9 cellular contexts compared by ENCODE assay signal in genomic region chr4:99847362-99847976, GRCh38. TPM values are rescaled to one million over a fixed set of nuclear protein-coding genes. Genes with fewer than 3 reads are reported as not detected.
DNase-seq lines count a peak whose midpoint lies in the region; ATAC-seq and TF ChIP-seq lines count a peak whose summit lies in the region.
"Had no signal": no experiment of that assay in that cellular context is flagged by ENCODE, and none has a peak within 500 bp of the region (broad histone marks: within the 10 kb centered on the region; RNA-seq: fewer than 3 reads in every experiment).

No MANE protein-coding gene starts in this region.

- no peaks in the 10 kb centered on the region; the same call in 1 of the 2 replicates for H4K20me1 ChIP-seq in DOHH2 (ENCODE audit: control insufficient read depth, insufficient read depth, low read depth, low read length)

- peaks cover 60% of the 10 kb centered on the region for H3K4me1 ChIP-seq in DOHH2 (ENCODE audit: control insufficient read depth, low read length)

- H3K4me3 ChIP-seq in DOHH2 (ENCODE audit: low read length), result peak overlapping the region; percentile 55

- peaks cover 62% of the 10 kb centered on the region for H3K36me3 ChIP-seq in DOHH2 (ENCODE audit: control insufficient read depth, low read length)

- no peaks in the 10 kb centered on the region for H3K9me3 ChIP-seq in DOHH2 (ENCODE audit: control insufficient read depth, insufficient read depth, low read length)

- CTCF ChIA-PET in activated CD8-positive, alpha-beta T cell treated with anti-CD3 and anti-CD28 coated beads for 36 hours (lab: Charles Lee), result interaction anchor here (1.0 to 1.5 kb wide), 5 partner anchors 9 to 104 kb away, joined by 3 to 6 read pairs (median 5); no protein-coding TSS in a partner anchor

- no peak for TF ChIP-seq CTCF in DOHH2 (IDR thresholded peaks at IDR 0.05; ENCODE audit: low read depth, low read length, poor library complexity, severe bottlenecking)
- no peak for TF ChIP-seq CTCF in activated CD8-positive, alpha-beta T cell treated with anti-CD3 and anti-CD28 coated beads for 36 hours (IDR thresholded peaks at IDR 0.05)
- TF ChIP-seq CTCF in osteocyte (IDR thresholded peaks at IDR 0.05), result no peak

- DNase-seq in activated CD8-positive, alpha-beta T cell treated with anti-CD3 and anti-CD28 coated beads for 36 hours, result peak; percentile 46
- DNase-seq in GM19238 (ENCODE audit: insufficient read length, low spot score), result no peak
- no peak for DNase-seq in Right ventricle myocardium inferior (ENCODE audit: missing footprints)
- DNase-seq in osteocyte (ENCODE audit: extremely low spot score, unreplicated experiment), result no peak

- H3K27ac ChIP-seq in DOHH2 (ENCODE audit: low read depth, low read length), result peak overlapping the region; percentile 72

- H3K4me1 Mint-ChIP-seq in activated CD8-positive, alpha-beta T cell treated with anti-CD3 and anti-CD28 coated beads for 36 hours (ENCODE audit: low read depth), result peaks cover 62% of the 10 kb centered on the region
- no peaks in the 10 kb centered on the region for H3K4me1 Mint-ChIP-seq in osteocyte (ENCODE audit: unreplicated experiment)

- H3K4me2 ChIP-seq in DOHH2 (ENCODE audit: low read length), result peak overlapping the region; percentile 61

- H3K27me3 ChIP-seq in DOHH2 (ENCODE audit: control insufficient read depth, low read length), result no peaks in the 10 kb centered on the region

- POLR2A ChIA-PET in activated CD8-positive, alpha-beta T cell treated with anti-CD3 and anti-CD28 coated beads for 36 hours (lab: Charles Lee), result interaction anchor here (0.6 to 1.7 kb wide), 4 partner anchors 9 to 1704 kb away, joined by 4 to 5 read pairs (median 5); partner anchors contain the start of gene STPG2

- peak overlapping the region; percentile 84 for H3K27ac Mint-ChIP-seq in activated CD8-positive, alpha-beta T cell treated with anti-CD3 and anti-CD28 coated beads for 36 hours
- H3K27ac Mint-ChIP-seq in osteocyte (ENCODE audit: unreplicated experiment), result no peak overlapping the region

- H3K27me3 Mint-ChIP-seq in activated CD8-positive, alpha-beta T cell treated with anti-CD3 and anti-CD28 coated beads for 36 hours, result no peaks in the 10 kb centered on the region
- no peaks in the 10 kb centered on the region for H3K27me3 Mint-ChIP-seq in osteocyte (ENCODE audit: unreplicated experiment)

- H3K4me3 Mint-ChIP-seq in activated CD8-positive, alpha-beta T cell treated with anti-CD3 and anti-CD28 coated beads for 36 hours, result no peak overlapping the region
- H3K4me3 Mint-ChIP-seq in osteocyte (ENCODE audit: unreplicated experiment), result no peak overlapping the region

- no peaks in the 10 kb centered on the region for H3K9me2 ChIP-seq in DOHH2 (replicated peaks; ENCODE audit: control insufficient read depth, low read length)

- peaks cover 5% of the 10 kb centered on the region; the same call in 1 of the 2 replicates for H3F3A ChIP-seq in DOHH2 (ENCODE audit: control insufficient read depth, insufficient read depth)

- H3K9me3 Mint-ChIP-seq in activated CD8-positive, alpha-beta T cell treated with anti-CD3 and anti-CD28 coated beads for 36 hours, result no peaks in the 10 kb centered on the region
- H3K9me3 Mint-ChIP-seq in osteocyte (ENCODE audit: unreplicated experiment), result no peaks in the 10 kb centered on the region

- intact Hi-C loops in activated CD8-positive, alpha-beta T cell treated with anti-CD3 and anti-CD28 coated beads for 36 hours (cut with micrococcal nuclease), result no loop called here
- intact Hi-C loops in Right ventricle myocardium inferior (cut with DNase I), result no loop called here

- peaks cover 7% of the 10 kb centered on the region for H3K36me3 Mint-ChIP-seq in activated CD8-positive, alpha-beta T cell treated with anti-CD3 and anti-CD28 coated beads for 36 hours (ENCODE audit: low read depth)
- no peaks in the 10 kb centered on the region for H3K36me3 Mint-ChIP-seq in osteocyte (ENCODE audit: unreplicated experiment)

- peak; percentile 58 for ATAC-seq in GM19438 (IDR thresholded peaks at IDR 0.05; ENCODE audit: low read depth, unreplicated experiment)
- peak; percentile 67 for ATAC-seq in HG03159 (IDR thresholded peaks at IDR 0.05; ENCODE audit: unreplicated experiment)
- peak; percentile 57 for ATAC-seq in activated CD8-positive, alpha-beta T cell treated with anti-CD3 and anti-CD28 coated beads for 36 hours
- ATAC-seq in Right ventricle myocardium inferior, result no peak
- ATAC-seq in esophagus mucosa, result no peak

- no peaks in the 10 kb centered on the region for H3K79me2 ChIP-seq in DOHH2 (ENCODE audit: control insufficient read depth, low read length)

RNA-seq across cellular contexts. Expression of gene DAPP1, which starts 30.8 kb away (rescaled TPM):
- 10 to 100 TPM; 11.7 to 12.3 TPM for total RNA-seq in activated CD8-positive, alpha-beta T cell treated with anti-CD3 and anti-CD28 coated beads for 36 hours
- total RNA-seq in Right ventricle myocardium inferior (0.73 TPM), osteocyte (not detected in 2 replicates), esophagus mucosa (54.7 TPM)
- total RNA-seq: NCI-H460 had no signal

RNA-seq across cellular contexts. Expression of gene LAMTOR3, which starts 46.8 kb away (rescaled TPM):
- total RNA-seq in activated CD8-positive, alpha-beta T cell treated with anti-CD3 and anti-CD28 coated beads for 36 hours, result 10 to 100 TPM; 23.2 to 23.5 TPM
- total RNA-seq in Right ventricle myocardium inferior, result 36.3 TPM
- 38.2 and 44.7 TPM in 2 replicates for total RNA-seq in osteocyte
- 36.8 TPM for total RNA-seq in esophagus mucosa

Comparison
In these comparisons a context has a peak if more than half of its experiments do, and no peak if none do; other contexts are left out.
1. ATAC-seq: peak in GM19438 (single experiment), HG03159 (single experiment) and activated CD8-positive, alpha-beta T cell treated with anti-CD3 and anti-CD28 coated beads for 36 hours (single experiment); none in Right ventricle myocardium inferior (single experiment) and esophagus mucosa (single experiment).